Comparison of ENCODE assay signal across 8 cellular contexts in the genomic region with DNA sequence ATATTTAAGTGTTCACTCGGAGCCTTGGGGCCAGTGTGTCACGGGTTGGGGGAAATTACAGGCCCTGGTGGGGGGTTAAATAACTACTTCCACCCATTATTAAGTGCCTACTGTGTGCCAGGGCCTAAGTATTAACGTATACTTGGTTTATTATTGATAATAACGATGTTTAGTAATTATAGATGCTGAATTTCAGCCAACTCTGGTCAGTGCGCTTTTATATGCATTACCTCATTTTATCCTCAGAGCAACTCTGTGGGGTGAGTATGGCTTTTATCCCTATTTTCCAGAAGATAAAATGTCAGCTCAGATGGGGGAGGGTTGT. TPM values are rescaled to one million over a fixed set of nuclear protein-coding genes. Genes with fewer than 3 reads are reported as not detected.
DNase-seq lines count a peak whose midpoint lies in the region; ATAC-seq and TF ChIP-seq lines count a peak whose summit lies in the region.

No MANE protein-coding gene starts in this region.

- H3K9me3 ChIP-seq in T-helper 17 cell (ENCODE audit: control insufficient read depth, low read length, poor library complexity, severe bottlenecking) (no peaks in the 10 kb centered on the region), sigmoid colon (no peaks in the 10 kb centered on the region)

- peaks cover 34% of the 10 kb centered on the region for H3K27me3 ChIP-seq in GM23338 (ENCODE audit: insufficient read depth)
- no peaks in the 10 kb centered on the region for H3K27me3 ChIP-seq in sigmoid colon

- H3K27ac Mint-ChIP-seq in GM23338: no peak overlapping the region
- no peak overlapping the region for H3K27ac Mint-ChIP-seq in T-helper 17 cell
- no peak overlapping the region for H3K27ac Mint-ChIP-seq in glutamatergic neuron (ENCODE audit: unreplicated experiment)

- peaks cover 11% of the 10 kb centered on the region for H3K36me3 Mint-ChIP-seq in GM23338 (ENCODE audit: low read depth)
- H3K36me3 Mint-ChIP-seq in T-helper 17 cell (ENCODE audit: low read depth): no peaks in the 10 kb centered on the region
- H3K36me3 Mint-ChIP-seq in glutamatergic neuron (ENCODE audit: unreplicated experiment): no peaks in the 10 kb centered on the region

- H3K27me3 Mint-ChIP-seq in GM23338 (ENCODE audit: insufficient read depth, low read depth, poor library complexity) (peaks cover 30% of the 10 kb centered on the region), T-helper 17 cell (no peaks in the 10 kb centered on the region), glutamatergic neuron (ENCODE audit: unreplicated experiment) (peaks cover 3% of the 10 kb centered on the region)

- TF ChIP-seq EP300 in sigmoid colon (IDR thresholded peaks at IDR 0.05): no peak

- peaks cover 27% of the 10 kb centered on the region for H3K79me2 ChIP-seq in GM23338 (replicated peaks; ENCODE audit: insufficient read depth)

- peaks cover 12% of the 10 kb centered on the region for H3F3A ChIP-seq in GM23338 (replicated peaks; ENCODE audit: low read depth)

- peaks cover 8% of the 10 kb centered on the region; the same call in 1 of the 3 replicates for H3K9me3 Mint-ChIP-seq in GM23338
- peaks cover 5% of the 10 kb centered on the region for H3K9me3 Mint-ChIP-seq in glutamatergic neuron (ENCODE audit: unreplicated experiment)

- H3K36me3 ChIP-seq in GM23338 (ENCODE audit: insufficient read depth) (no peaks in the 10 kb centered on the region; the same call in 1 of the 2 replicates), sigmoid colon (no peaks in the 10 kb centered on the region)

- peak overlapping the region; percentile 82 for H3K4me2 ChIP-seq in GM23338

- 6 to 26% methylated on average over 5 of the region's 5 CpGs for WGBS in sigmoid colon, 2 donors

- H3K4me1 ChIP-seq in GM23338 (ENCODE audit: insufficient read depth) (peaks cover 23% of the 10 kb centered on the region), sigmoid colon (peaks cover 0 to 43% (median 33%) of the 10 kb centered on the region in 4 donors)

- H4K20me1 ChIP-seq in GM23338 (replicated peaks; ENCODE audit: insufficient read depth): peaks cover 14% of the 10 kb centered on the region

- intact Hi-C loops in sigmoid colon (cut with DNase I): loop anchor here (1.0 to 5.0 kb wide), 3 partner anchors 64 to 274 kb away; a partner anchor contains a TSS

- TF ChIP-seq CTCF in GM23338 (conservative IDR thresholded peaks at IDR 0.05; ENCODE audit: low read depth in 2 of 2) (no peak), glutamatergic neuron (IDR thresholded peaks at IDR 0.05; ENCODE audit: partially characterized antibody, unreplicated experiment) (no peak), sigmoid colon (IDR thresholded peaks at IDR 0.05) (no peak)

- no peak for DNase-seq in GM23338 (ENCODE audit: low spot score)
- DNase-seq in T-helper 17 cell: no peak
- DNase-seq in glutamatergic neuron: no peak
- DNase-seq in sigmoid colon: no peak
- DNase-seq in activated gamma-delta T cell (lab: John Stamatoyannopoulos, UW): no peak
- DNase-seq in NCI-H446 treated with DMSO at 0.1 percent for 48 hours (lab: John Stamatoyannopoulos, UW): no peak

- H3K27ac ChIP-seq in GM23338 (ENCODE audit: low read depth): 0 out of 2 replicates have a peak overlapping the region, but pooled peaks have one; percentile 6
- peak overlapping the region; percentile 88 to 97 (median 92) for H3K27ac ChIP-seq in sigmoid colon

- peak overlapping the region; percentile 67 for H3K4me3 Mint-ChIP-seq in GM23338
- peak overlapping the region; percentile 75 for H3K4me3 Mint-ChIP-seq in T-helper 17 cell
- H3K4me3 Mint-ChIP-seq in glutamatergic neuron (ENCODE audit: unreplicated experiment): peak overlapping the region; percentile 57

- H3K9me2 ChIP-seq in GM23338 (ENCODE audit: insufficient read depth): no peaks in the 10 kb centered on the region

- H3K4me1 Mint-ChIP-seq in GM23338 (peaks cover 21% of the 10 kb centered on the region), T-helper 17 cell (peaks cover 30% of the 10 kb centered on the region), glutamatergic neuron (ENCODE audit: low read depth, unreplicated experiment) (peaks cover 10% of the 10 kb centered on the region)

- TF ChIP-seq POLR2A in sigmoid colon (IDR thresholded peaks at IDR 0.05): no peak

- ATAC-seq in GM23338 (no peak), T-helper 17 cell (no peak), GM21825 (IDR thresholded peaks at IDR 0.05; ENCODE audit: unreplicated experiment) (no peak), GM18867 (IDR thresholded peaks at IDR 0.05; ENCODE audit: unreplicated experiment) (no peak)

- peak overlapping the region; percentile 82 for H3K4me3 ChIP-seq in GM23338
- peak overlapping the region; percentile 60 to 92 (median 84) for H3K4me3 ChIP-seq in sigmoid colon

- peak overlapping the region; percentile 99 for H2AFZ ChIP-seq in GM23338

TF ChIP-seq in GM23338, 12 proteins besides CTCF, POLR2A, EP300 and RAD21 (continues in another document):
- TF ChIP-seq, protein P1, sequence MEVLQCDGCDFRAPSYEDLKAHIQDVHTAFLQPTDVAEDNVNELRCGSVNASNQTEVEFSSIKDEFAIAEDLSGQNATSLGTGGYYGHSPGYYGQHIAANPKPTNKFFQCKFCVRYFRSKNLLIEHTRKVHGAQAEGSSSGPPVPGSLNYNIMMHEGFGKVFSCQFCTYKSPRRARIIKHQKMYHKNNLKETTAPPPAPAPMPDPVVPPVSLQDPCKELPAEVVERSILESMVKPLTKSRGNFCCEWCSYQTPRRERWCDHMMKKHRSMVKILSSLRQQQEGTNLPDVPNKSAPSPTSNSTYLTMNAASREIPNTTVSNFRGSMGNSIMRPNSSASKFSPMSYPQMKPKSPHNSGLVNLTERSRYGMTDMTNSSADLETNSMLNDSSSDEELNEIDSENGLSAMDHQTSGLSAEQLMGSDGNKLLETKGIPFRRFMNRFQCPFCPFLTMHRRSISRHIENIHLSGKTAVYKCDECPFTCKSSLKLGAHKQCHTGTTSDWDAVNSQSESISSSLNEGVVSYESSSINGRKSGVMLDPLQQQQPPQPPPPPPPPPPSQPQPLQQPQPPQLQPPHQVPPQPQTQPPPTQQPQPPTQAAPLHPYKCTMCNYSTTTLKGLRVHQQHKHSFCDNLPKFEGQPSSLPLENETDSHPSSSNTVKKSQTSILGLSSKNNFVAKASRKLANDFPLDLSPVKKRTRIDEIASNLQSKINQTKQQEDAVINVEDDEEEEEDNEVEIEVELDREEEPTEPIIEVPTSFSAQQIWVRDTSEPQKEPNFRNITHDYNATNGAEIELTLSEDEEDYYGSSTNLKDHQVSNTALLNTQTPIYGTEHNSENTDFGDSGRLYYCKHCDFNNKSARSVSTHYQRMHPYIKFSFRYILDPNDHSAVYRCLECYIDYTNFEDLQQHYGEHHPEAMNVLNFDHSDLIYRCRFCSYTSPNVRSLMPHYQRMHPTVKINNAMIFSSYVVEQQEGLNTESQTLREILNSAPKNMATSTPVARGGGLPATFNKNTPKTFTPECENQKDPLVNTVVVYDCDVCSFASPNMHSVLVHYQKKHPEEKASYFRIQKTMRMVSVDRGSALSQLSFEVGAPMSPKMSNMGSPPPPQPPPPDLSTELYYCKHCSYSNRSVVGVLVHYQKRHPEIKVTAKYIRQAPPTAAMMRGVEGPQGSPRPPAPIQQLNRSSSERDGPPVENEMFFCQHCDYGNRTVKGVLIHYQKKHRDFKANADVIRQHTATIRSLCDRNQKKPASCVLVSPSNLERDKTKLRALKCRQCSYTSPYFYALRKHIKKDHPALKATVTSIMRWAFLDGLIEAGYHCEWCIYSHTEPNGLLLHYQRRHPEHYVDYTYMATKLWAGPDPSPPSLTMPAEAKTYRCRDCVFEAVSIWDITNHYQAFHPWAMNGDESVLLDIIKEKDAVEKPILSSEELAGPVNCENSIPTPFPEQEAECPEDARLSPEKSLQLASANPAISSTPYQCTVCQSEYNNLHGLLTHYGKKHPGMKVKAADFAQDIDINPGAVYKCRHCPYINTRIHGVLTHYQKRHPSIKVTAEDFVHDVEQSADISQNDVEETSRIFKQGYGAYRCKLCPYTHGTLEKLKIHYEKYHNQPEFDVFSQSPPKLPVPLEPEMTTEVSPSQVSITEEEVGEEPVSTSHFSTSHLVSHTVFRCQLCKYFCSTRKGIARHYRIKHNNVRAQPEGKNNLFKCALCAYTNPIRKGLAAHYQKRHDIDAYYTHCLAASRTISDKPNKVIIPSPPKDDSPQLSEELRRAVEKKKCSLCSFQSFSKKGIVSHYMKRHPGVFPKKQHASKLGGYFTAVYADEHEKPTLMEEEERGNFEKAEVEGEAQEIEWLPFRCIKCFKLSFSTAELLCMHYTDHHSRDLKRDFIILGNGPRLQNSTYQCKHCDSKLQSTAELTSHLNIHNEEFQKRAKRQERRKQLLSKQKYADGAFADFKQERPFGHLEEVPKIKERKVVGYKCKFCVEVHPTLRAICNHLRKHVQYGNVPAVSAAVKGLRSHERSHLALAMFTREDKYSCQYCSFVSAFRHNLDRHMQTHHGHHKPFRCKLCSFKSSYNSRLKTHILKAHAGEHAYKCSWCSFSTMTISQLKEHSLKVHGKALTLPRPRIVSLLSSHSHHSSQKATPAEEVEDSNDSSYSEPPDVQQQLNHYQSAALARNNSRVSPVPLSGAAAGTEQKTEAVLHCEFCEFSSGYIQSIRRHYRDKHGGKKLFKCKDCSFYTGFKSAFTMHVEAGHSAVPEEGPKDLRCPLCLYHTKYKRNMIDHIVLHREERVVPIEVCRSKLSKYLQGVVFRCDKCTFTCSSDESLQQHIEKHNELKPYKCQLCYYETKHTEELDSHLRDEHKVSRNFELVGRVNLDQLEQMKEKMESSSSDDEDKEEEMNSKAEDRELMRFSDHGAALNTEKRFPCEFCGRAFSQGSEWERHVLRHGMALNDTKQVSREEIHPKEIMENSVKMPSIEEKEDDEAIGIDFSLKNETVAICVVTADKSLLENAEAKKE (CRISPR knock-in tag; IDR thresholded peaks at IDR 0.05): no peak
- no peak for TF ChIP-seq EZH2phosphoT487 (IDR thresholded peaks at IDR 0.05; ENCODE audit: unreplicated experiment)
- no peak for TF ChIP-seq JUNB (IDR thresholded peaks at IDR 0.05; ENCODE audit: unreplicated experiment)
- TF ChIP-seq EZH2 (IDR thresholded peaks at IDR 0.05; ENCODE audit: low read depth, unreplicated experiment): no peak
- TF ChIP-seq STAT1 (IDR thresholded peaks at IDR 0.05; ENCODE audit: unreplicated experiment): no peak
- TF ChIP-seq POLR2AphosphoS5 (IDR thresholded peaks at IDR 0.05; ENCODE audit: low read depth): no peak

RNA-seq across cellular contexts. Expression of a gene that starts 0.8 kb away (rescaled TPM):
- total RNA-seq in GM23338 (2014; rRNA removed; shearing (Covaris generic)): 15.7 and 16.6 TPM in 2 replicates
- polyA plus RNA-seq in GM23338 (2016; fragmentation: Nextera tagmentation; extraction: Ambion mirVana) (4.3 and 4.4 TPM in 2 replicates), sigmoid colon (10 to 100 TPM in 2 of 3 donors, 1 to 10 TPM in 1; 9.6 to 13.2 (median 12.8) TPM)
- total RNA-seq in T-helper 17 cell (10 to 100 TPM; 13.1 to 19.4 TPM), glutamatergic neuron (ENCODE audit: unreplicated experiment) (13.5 TPM), sigmoid colon (10 to 100 TPM; 13.9 to 24.4 (median 19.4) TPM)

RNA-seq across cellular contexts. Expression of a gene that starts 42.1 kb away (rescaled TPM):
- 25.8 and 26.3 TPM in 2 replicates for total RNA-seq in GM23338 (2014; rRNA removed; shearing (Covaris generic))
- 23.6 and 25.4 TPM in 2 replicates for polyA plus RNA-seq in GM23338 (2016; fragmentation: Nextera tagmentation; extraction: Ambion mirVana)
- total RNA-seq in T-helper 17 cell: 10 to 100 TPM in 1 of 2 donors, 1 to 10 TPM in 1; 7.0 to 10.0 TPM
- 13.7 TPM for total RNA-seq in glutamatergic neuron (ENCODE audit: unreplicated experiment)
- 10 to 100 TPM in 2 of 4 donors, 1 to 10 TPM in 2; 6.7 to 27.1 (median 10.4) TPM for total RNA-seq in sigmoid colon
- 10 to 100 TPM in 2 of 3 donors, 1 to 10 TPM in 1; 5.4 to 15.3 (median 12.4) TPM for polyA plus RNA-seq in sigmoid colon
